ENCODE assay signal across 13 cellular contexts in the genomic region with DNA sequence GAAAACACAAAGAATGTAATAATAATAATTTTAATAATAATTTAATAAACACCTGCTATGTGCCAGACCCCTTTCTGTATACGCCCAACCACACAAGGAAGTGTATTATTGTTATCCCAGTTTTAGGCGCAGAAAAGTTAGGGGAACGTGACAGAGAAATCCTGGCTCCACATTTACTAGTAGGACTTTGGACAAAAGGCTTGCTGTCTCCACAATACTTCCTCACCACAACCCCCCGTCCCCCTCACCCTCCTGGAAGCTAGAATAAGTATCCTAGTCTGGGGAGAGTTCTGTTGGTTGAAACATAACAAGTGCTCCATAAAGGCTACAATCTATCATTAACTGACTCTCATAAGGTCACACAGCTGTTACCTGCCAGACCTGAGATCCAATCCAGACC. TPM values are rescaled to one million over a fixed set of nuclear protein-coding genes. Genes with fewer than 3 reads are reported as not detected.
A peak's percentile ranks its signal among the peaks of the same experiment; 100 is the strongest.
DNase-seq lines count a peak whose midpoint lies in the region; TF ChIP-seq lines count a peak whose summit lies in the region.
"Had no signal": no experiment of that assay in that cellular context is flagged by ENCODE, and none has a peak within 500 bp of the region (broad histone marks: within the 10 kb centered on the region; RNA-seq: fewer than 3 reads in every experiment).

No MANE protein-coding gene starts in this region.

- H3K36me3 ChIP-seq in HEK293 (ENCODE audit: control insufficient read depth in 2 of 2, insufficient read depth in 1 of 2, low read length in 2 of 2) (no peaks in the 10 kb centered on the region), neural progenitor cell (no peaks in the 10 kb centered on the region)
- H3K36me3 ChIP-seq: ovary, SJSA1, upper lobe of left lung had no signal

- H3K4me1 ChIP-seq in HEK293 (ENCODE audit: control insufficient read depth, insufficient read depth, low read length) (peaks cover 4% of the 10 kb centered on the region; the same call in 1 of the 2 replicates), neural progenitor cell (peaks cover 56% of the 10 kb centered on the region)

- H3K9me3 Mint-ChIP-seq in brain = peaks cover 0 to 7% (median 0%) of the 10 kb centered on the region in 5 experiments
- H3K9me3 Mint-ChIP-seq in neural progenitor cell = no peaks in the 10 kb centered on the region

- H3K27ac ChIP-seq in HEK293 (ENCODE audit: extremely low read depth, low read depth, low read length) = no peak overlapping the region
- no peak overlapping the region for H3K27ac ChIP-seq in neural progenitor cell
- H3K27ac ChIP-seq: body of pancreas, SJSA1, upper lobe of left lung had no signal

- H3K27me3 Mint-ChIP-seq in brain (peaks cover 21% of the 10 kb centered on the region), neural progenitor cell (ENCODE audit: insufficient read depth, low read depth) (peaks cover 2% of the 10 kb centered on the region)

- no peak overlapping the region for H3K4me3 ChIP-seq in HEK293 (ENCODE audit: low read depth, low read length)
- no peak overlapping the region for H3K4me3 ChIP-seq in neural progenitor cell

- H3K27ac Mint-ChIP-seq in brain (peak overlapping the region in 2 of 5 experiments; percentile 21 to 49), neural progenitor cell (peak overlapping the region; percentile 87)

- peaks cover 38% of the 10 kb centered on the region for H4K20me1 ChIP-seq in neural progenitor cell (ENCODE audit: low read depth)

- no peak overlapping the region for H2AFZ ChIP-seq in neural progenitor cell (replicated peaks)

- CTCF ChIA-PET in HEK293 (lab: Yijun Ruan, JAX) = no interaction called here

- H3K4me3 Mint-ChIP-seq in brain (peak overlapping the region; percentile 69 to 87 (median 82)), neural progenitor cell (peak overlapping the region; percentile 83)

- H3K4me1 Mint-ChIP-seq in brain (peaks cover 46% of the 10 kb centered on the region), neural progenitor cell (peaks cover 66% of the 10 kb centered on the region)

- no peak overlapping the region for H3K9ac ChIP-seq in neural progenitor cell

- H3K9me3 ChIP-seq in HEK293 (ENCODE audit: control insufficient read depth, insufficient read depth, low read depth, low read length) (no peaks in the 10 kb centered on the region), neural progenitor cell (ENCODE audit: low read depth) (no peaks in the 10 kb centered on the region)
- H3K9me3 ChIP-seq: body of pancreas, ovary, SJSA1, upper lobe of left lung had no signal

- peaks cover 21% of the 10 kb centered on the region for H3F3A ChIP-seq in neural progenitor cell (ENCODE audit: low read depth)

- H3K4me2 ChIP-seq in neural progenitor cell = peak overlapping the region; percentile 8

- peaks cover 39% of the 10 kb centered on the region for H3K79me2 ChIP-seq in neural progenitor cell (ENCODE audit: low read depth)

- no peak for TF ChIP-seq CTCF in HEK293 (tag by site-specific recombination; IDR thresholded peaks at IDR 0.05)
- TF ChIP-seq CTCF in brain (conservative IDR thresholded peaks at IDR 0.05) = no peak
- TF ChIP-seq CTCF in neural progenitor cell (IDR thresholded peaks at IDR 0.05) = no peak

- H3K36me3 Mint-ChIP-seq in brain = no peaks in the 10 kb centered on the region
- peaks cover 7% of the 10 kb centered on the region for H3K36me3 Mint-ChIP-seq in neural progenitor cell

- H3K27me3 ChIP-seq in neural progenitor cell = peaks cover 87% of the 10 kb centered on the region
- H3K27me3 ChIP-seq: body of pancreas, ovary had no signal

- POLR2A ChIA-PET in HEK293 (lab: Yijun Ruan, JAX) = no interaction called here

- DNase-seq in NCI-H2227 (lab: John Stamatoyannopoulos, UW; ENCODE audit: unreplicated experiment) (peak; percentile 6), NCI-H2227 treated with DMSO at 0.1 percent for 48 hours (lab: John Stamatoyannopoulos, UW) (no peak), neural progenitor cell (ENCODE audit: low spot score) (no peak), NOMO-1 treated with dmso at 0.1 percent for 144 hours (lab: John Stamatoyannopoulos, UW; ENCODE audit: unreplicated experiment) (no peak), T-helper 9 cell (no peak), NCI-H510A (lab: John Stamatoyannopoulos, UW) (no peak)

TF ChIP-seq in HEK293, 187 proteins besides CTCF, POLR2A, EP300 and RAD21:
- TF ChIP-seq GLIS1 (tag by site-specific recombination; IDR thresholded peaks at IDR 0.05) = no peak
- TF ChIP-seq ZNF548 (tag by site-specific recombination; IDR thresholded peaks at IDR 0.05) = no peak
- peak; percentile 20; the same call in 1 of the 2 replicates for TF ChIP-seq ZNF449 (tag by site-specific recombination; IDR thresholded peaks at IDR 0.05)

RNA-seq across cellular contexts. Expression of gene IL17RD, which starts 0.5 kb away (rescaled TPM):
- polyA plus RNA-seq in brain (ENCODE audit: insufficient read depth, low read depth, low replicate concordance) = 6.1 TPM
- total RNA-seq in neural progenitor cell (ENCODE audit: low replicate concordance) = 26.1 and 33.6 TPM in 2 replicates
- total RNA-seq: SJSA1 had no signal

RNA-seq across cellular contexts. Expression of gene HESX1, which starts 34.1 kb away (rescaled TPM):
- 0.71 TPM for polyA plus RNA-seq in brain (ENCODE audit: insufficient read depth, low read depth, low replicate concordance)
- 42.1 and 50.6 TPM in 2 replicates for total RNA-seq in neural progenitor cell (ENCODE audit: low replicate concordance)
- total RNA-seq: A172, body of pancreas had no signal
